Comparison of ENCODE assay signal across 17 cellular contexts in genomic region chr20:34863421-34863965, GRCh38. TPM values are rescaled to one million over a fixed set of nuclear protein-coding genes. Genes with fewer than 3 reads are reported as not detected.
DNase-seq lines count a peak whose midpoint lies in the region; ATAC-seq and TF ChIP-seq lines count a peak whose summit lies in the region.
"Had no signal": no experiment of that assay in that cellular context is flagged by ENCODE, and none has a peak within 500 bp of the region (broad histone marks: within the 10 kb centered on the region; RNA-seq: fewer than 3 reads in every experiment).

No MANE protein-coding gene starts in this region.

- no peak overlapping the region for H3K4me3 Mint-ChIP-seq in osteocyte (ENCODE audit: unreplicated experiment)
- H3K4me3 Mint-ChIP-seq: CD14-positive monocyte had no signal

- no peaks in the 10 kb centered on the region for H3K79me1 ChIP-seq in trophoblast cell (ENCODE audit: low read length)

- H3K27me3 ChIP-seq in RWPE2 (ENCODE audit: insufficient read depth, poor library complexity, severe bottlenecking) (no peaks in the 10 kb centered on the region), trophoblast cell (ENCODE audit: insufficient read depth, low read length) (no peaks in the 10 kb centered on the region)

- no CpG with 5 or more reads among the region's 32 CpGs for WGBS in trophoblast cell (ENCODE audit: extremely low coverage, insufficient coverage, insufficient read length)

- no peak overlapping the region for H4K12ac ChIP-seq in trophoblast cell (ENCODE audit: low read depth, low read length)

- H3K27ac ChIP-seq in RWPE2 (ENCODE audit: poor library complexity, severe bottlenecking) = no peak overlapping the region
- H3K27ac ChIP-seq in trophoblast cell (ENCODE audit: low read depth, low read length) = no peak overlapping the region

- peak overlapping the region; percentile 32; the same call in 1 of the 2 replicates for H3K9ac ChIP-seq in ES-I3 (ENCODE audit: low read depth, low read length)
- no peak overlapping the region for H3K9ac ChIP-seq in trophoblast cell (ENCODE audit: low read length)

- H3K18ac ChIP-seq in trophoblast cell (ENCODE audit: low read length) = no peak overlapping the region

- no peak for ATAC-seq in RWPE2 (ENCODE audit: low read depth)
- ATAC-seq in GM21423 (IDR thresholded peaks at IDR 0.05; ENCODE audit: unreplicated experiment) = no peak
- ATAC-seq: HCT116, Panc1 had no signal

- H3K27ac Mint-ChIP-seq in osteocyte (ENCODE audit: unreplicated experiment) = no peak overlapping the region

- DNase-seq in RWPE2 (ENCODE audit: low spot score) (peak; percentile 85), osteocyte (ENCODE audit: extremely low spot score, unreplicated experiment) (peak; percentile 84), cerebellum (ENCODE audit: low spot score) (no peak), trophoblast cell (no peak), kidney tubule cell (ENCODE audit: low spot score) (no peak)
- DNase-seq: COR-L47, Kasumi-1, NCI-H1930, NCI-H2171 treated with DMSO at 0.1 percent for 48 hours, NCI-H510A, SHP77 treated with DMSO at 0.1 percent for 48 hours had no signal

- H2BK120ac ChIP-seq in trophoblast cell (ENCODE audit: insufficient read depth, low read length, poor library complexity) = no peak overlapping the region

- no peaks in the 10 kb centered on the region for H3K27me3 Mint-ChIP-seq in osteocyte (ENCODE audit: unreplicated experiment)

- TF ChIP-seq CTCF in RWPE2 (IDR thresholded peaks at IDR 0.05; ENCODE audit: poor library complexity, severe bottlenecking) = no peak
- no peak for TF ChIP-seq CTCF in osteocyte (IDR thresholded peaks at IDR 0.05)

- H3K36me3 ChIP-seq in ES-I3 (ENCODE audit: insufficient read depth, low read length) (no peaks in the 10 kb centered on the region; the same call in 1 of the 2 replicates), RWPE2 (ENCODE audit: low read depth) (no peaks in the 10 kb centered on the region), trophoblast cell (ENCODE audit: control insufficient read depth in 1 of 2, insufficient read depth in 2 of 2, low read length in 2 of 2) (peaks cover 8 to 19% of the 10 kb centered on the region in 2 experiments)

- H2BK5ac ChIP-seq in trophoblast cell (ENCODE audit: low read depth, low read length, poor library complexity) = no peak overlapping the region

- no peak overlapping the region for H4K8ac ChIP-seq in trophoblast cell (ENCODE audit: low read depth, low read length)

- H2AK5ac ChIP-seq in trophoblast cell (ENCODE audit: low read length) = no peak overlapping the region

- no peak overlapping the region for H3K23ac ChIP-seq in trophoblast cell (ENCODE audit: low read length)

- no peak overlapping the region for H4K91ac ChIP-seq in trophoblast cell (ENCODE audit: low read depth, low read length)

- H3K4ac ChIP-seq in trophoblast cell (ENCODE audit: low read depth, low read length) = no peak overlapping the region

- H3K4me1 Mint-ChIP-seq in osteocyte (ENCODE audit: unreplicated experiment) = peaks cover 4% of the 10 kb centered on the region

- peaks cover 5% of the 10 kb centered on the region for H3K36me3 Mint-ChIP-seq in osteocyte (ENCODE audit: unreplicated experiment)

- H3K14ac ChIP-seq in trophoblast cell (ENCODE audit: low read length) = no peak overlapping the region

- no peaks in the 10 kb centered on the region for H3K79me2 ChIP-seq in trophoblast cell (ENCODE audit: control insufficient read depth, insufficient read depth, low read length, poor library complexity)

- no peak overlapping the region for H2AFZ ChIP-seq in trophoblast cell (ENCODE audit: insufficient read depth, low read length, poor library complexity)

- no peak overlapping the region for H2BK12ac ChIP-seq in trophoblast cell (ENCODE audit: low read length)

- no peak overlapping the region for H3K4me3 ChIP-seq in RWPE2 (ENCODE audit: severe bottlenecking)
- peak overlapping the region; percentile 28; the same call in 1 of the 2 replicates for H3K4me3 ChIP-seq in iPS-18c (ENCODE audit: insufficient read depth, low read depth, low read length)
- H3K4me3 ChIP-seq in trophoblast cell (ENCODE audit: low read depth, low read length) = no peak overlapping the region

- H3K4me2 ChIP-seq in trophoblast cell (ENCODE audit: low read length) = no peak overlapping the region

- H3K4me1 ChIP-seq in ES-I3 (ENCODE audit: insufficient read depth, low read length) = peaks cover 3% of the 10 kb centered on the region; the same call in 1 of the 2 replicates
- H3K4me1 ChIP-seq in RWPE2 (ENCODE audit: insufficient read depth, poor library complexity, severe bottlenecking) = no peaks in the 10 kb centered on the region
- no peaks in the 10 kb centered on the region for H3K4me1 ChIP-seq in trophoblast cell (ENCODE audit: control insufficient read depth in 1 of 2, insufficient read depth in 2 of 2, low read length in 2 of 2)

- no peaks in the 10 kb centered on the region for H3K9me3 Mint-ChIP-seq in osteocyte (ENCODE audit: unreplicated experiment)

- H3K9me3 ChIP-seq in ES-I3 (ENCODE audit: control insufficient read depth, insufficient read depth, low read length) = no peaks in the 10 kb centered on the region
- H3K9me3 ChIP-seq in RWPE2 (ENCODE audit: severe bottlenecking) = no peaks in the 10 kb centered on the region
- no peaks in the 10 kb centered on the region for H3K9me3 ChIP-seq in iPS-18c (ENCODE audit: control insufficient read depth, insufficient read depth, low read length)
- peaks cover 2% of the 10 kb centered on the region for H3K9me3 ChIP-seq in trophoblast cell (ENCODE audit: insufficient read depth, low read depth, low read length)

RNA-seq across cellular contexts. Expression of gene GGT7, which starts 9.2 kb away (rescaled TPM):
- total RNA-seq in osteocyte (32.8 and 37.0 TPM in 2 replicates), cerebellum (19.3 TPM)
- polyA plus RNA-seq in trophoblast cell (2013) = 12.2 and 12.9 TPM in 2 replicates

RNA-seq across cellular contexts. Expression of gene ACSS2, which starts 12.9 kb away (rescaled TPM):
- total RNA-seq in osteocyte = 28.2 and 31.1 TPM in 2 replicates
- 14.3 TPM for total RNA-seq in cerebellum
- 57.8 and 58.0 TPM in 2 replicates for polyA plus RNA-seq in trophoblast cell (2013)

RNA-seq across cellular contexts. Expression of gene NCOA6, which starts 38.0 kb away (rescaled TPM):
- 33.4 and 33.9 TPM in 2 replicates for total RNA-seq in osteocyte
- total RNA-seq in cerebellum = 24.4 TPM
- polyA plus RNA-seq in trophoblast cell (2013) = 33.7 and 35.6 TPM in 2 replicates

Comparison
In these comparisons a context has a peak if more than half of its experiments do, and no peak if none do; other contexts are left out.
1. DNase-seq: peak in RWPE2 (single experiment) and osteocyte (single experiment); none in cerebellum (single experiment), trophoblast cell (0 of 2) and kidney tubule cell (single experiment).